In genomic region chr3:124217542-124217941, GRCh38 we compare ENCODE assay signal across 1 cellular context.
TF ChIP-seq lines count a peak whose summit lies in the region.

No MANE protein-coding gene starts in this region.

TF ChIP-seq in HepG2, 621 proteins besides CTCF, POLR2A, EP300 and RAD21 (continued from another document and continues in another):
- no peak for TF ChIP-seq PAXIP1 (CRISPR knock-in tag; conservative IDR thresholded peaks at IDR 0.05)
- TF ChIP-seq TARDBP (CRISPR knock-in tag; IDR thresholded peaks at IDR 0.05): no peak
- no peak for TF ChIP-seq SRSF4 (IDR thresholded peaks at IDR 0.05; ENCODE audit: low read depth, low read length, poor library complexity, severe bottlenecking)
- TF ChIP-seq ZNF496 (CRISPR knock-in tag; IDR thresholded peaks at IDR 0.05; ENCODE audit: insufficient replicate concordance): no peak
- no peak for TF ChIP-seq ZNF562 (CRISPR knock-in tag; IDR thresholded peaks at IDR 0.05; ENCODE audit: borderline replicate concordance)
- TF ChIP-seq ZNF484 (CRISPR knock-in tag; IDR thresholded peaks at IDR 0.05; ENCODE audit: borderline replicate concordance, low read depth): no peak
- TF ChIP-seq ATAD3A (CRISPR knock-in tag; IDR thresholded peaks at IDR 0.05): peak; percentile 44; the same call in 1 of the 2 replicates
- peak; percentile 68; the same call in 1 of the 2 replicates for TF ChIP-seq HES4 (CRISPR knock-in tag; IDR thresholded peaks at IDR 0.05; ENCODE audit: borderline replicate concordance)
- TF ChIP-seq ZNF512 (CRISPR knock-in tag; IDR thresholded peaks at IDR 0.05): no peak
- no peak for TF ChIP-seq ZFX (CRISPR knock-in tag; IDR thresholded peaks at IDR 0.05; ENCODE audit: low read depth)
- no peak for TF ChIP-seq SYNCRIP (IDR thresholded peaks at IDR 0.05; ENCODE audit: insufficient read depth, low read depth, low read length)
- no peak for TF ChIP-seq CCAR2 (optimal IDR thresholded peaks at IDR 0.05; ENCODE audit: low read depth, low read length)
- no peak for TF ChIP-seq PRMT3 (CRISPR knock-in tag; IDR thresholded peaks at IDR 0.05; ENCODE audit: borderline replicate concordance, low read depth)
- TF ChIP-seq ZNF652 (CRISPR knock-in tag; IDR thresholded peaks at IDR 0.05; ENCODE audit: borderline replicate concordance, low read depth): no peak
- TF ChIP-seq MBNL3 (CRISPR knock-in tag; conservative IDR thresholded peaks at IDR 0.05): no peak
- TF ChIP-seq ZSCAN31 (CRISPR knock-in tag; IDR thresholded peaks at IDR 0.05; ENCODE audit: low read depth): no peak
- TF ChIP-seq NFE2 (CRISPR knock-in tag; IDR thresholded peaks at IDR 0.05): no peak
- TF ChIP-seq CREM (IDR thresholded peaks at IDR 0.05): peak; percentile 73
- TF ChIP-seq CREM (CRISPR knock-in tag; IDR thresholded peaks at IDR 0.05): peak; percentile 33; the same call in 1 of the 2 replicates
- TF ChIP-seq ZNF3 (CRISPR knock-in tag; IDR thresholded peaks at IDR 0.05): 0 out of 2 replicates have a peak, but pooled peaks have one; percentile 18
- peak; percentile 98 for TF ChIP-seq ZSCAN9 (CRISPR knock-in tag; IDR thresholded peaks at IDR 0.05; ENCODE audit: borderline replicate concordance)
- TF ChIP-seq ZNF780A (CRISPR knock-in tag; IDR thresholded peaks at IDR 0.05): no peak
- no peak for TF ChIP-seq MLX (CRISPR knock-in tag; IDR thresholded peaks at IDR 0.05)
- no peak for TF ChIP-seq ZKSCAN8 (CRISPR knock-in tag; IDR thresholded peaks at IDR 0.05; ENCODE audit: borderline replicate concordance)
- peak; percentile 58 for TF ChIP-seq ZNF263 (CRISPR knock-in tag; IDR thresholded peaks at IDR 0.05)
- TF ChIP-seq CHD4 (IDR thresholded peaks at IDR 0.05; ENCODE audit: borderline replicate concordance, low read length): no peak
- no peak for TF ChIP-seq ZXDC (CRISPR knock-in tag; IDR thresholded peaks at IDR 0.05)
- no peak for TF ChIP-seq SNRNP70 (IDR thresholded peaks at IDR 0.05; ENCODE audit: low read depth, low read length)
- TF ChIP-seq FOXJ3 (CRISPR knock-in tag; IDR thresholded peaks at IDR 0.05; ENCODE audit: borderline replicate concordance): no peak
- TF ChIP-seq KLF12 (CRISPR knock-in tag; IDR thresholded peaks at IDR 0.05; ENCODE audit: borderline replicate concordance): peak; percentile 81; the same call in 1 of the 2 replicates
- TF ChIP-seq KAT2B (IDR thresholded peaks at IDR 0.05; ENCODE audit: borderline replicate concordance, low read depth, low read length): no peak
- no peak for TF ChIP-seq ZNF879 (CRISPR knock-in tag; IDR thresholded peaks at IDR 0.05)
- no peak for TF ChIP-seq DMAP1 (CRISPR knock-in tag; IDR thresholded peaks at IDR 0.05)
- TF ChIP-seq ZNF264 (CRISPR knock-in tag; IDR thresholded peaks at IDR 0.05): peak; percentile 94
- 0 out of 2 replicates have a peak, but pooled peaks have one; percentile 54 for TF ChIP-seq SMAD9 (CRISPR knock-in tag; IDR thresholded peaks at IDR 0.05)
- no peak for TF ChIP-seq GLMP (CRISPR knock-in tag; IDR thresholded peaks at IDR 0.05; ENCODE audit: borderline replicate concordance)
- peak; percentile 75; the same call in 1 of the 2 replicates for TF ChIP-seq ZNF552 (CRISPR knock-in tag; IDR thresholded peaks at IDR 0.05; ENCODE audit: borderline replicate concordance)
- peak; percentile 57; the same call in 1 of the 3 replicates for TF ChIP-seq MXI1 (IDR thresholded peaks at IDR 0.05; ENCODE audit: borderline replicate concordance, low read depth, low read length)
- TF ChIP-seq ONECUT2 (CRISPR knock-in tag; IDR thresholded peaks at IDR 0.05): peak; percentile 61; the same call in 1 of the 2 replicates
- TF ChIP-seq ZNF430 (CRISPR knock-in tag; IDR thresholded peaks at IDR 0.05): peak; percentile 94
- TF ChIP-seq ZNF644 (CRISPR knock-in tag; IDR thresholded peaks at IDR 0.05; ENCODE audit: low read depth): peak; percentile 78
- no peak for TF ChIP-seq ATF7 (IDR thresholded peaks at IDR 0.05)
- TF ChIP-seq ATF7 (CRISPR knock-in tag; IDR thresholded peaks at IDR 0.05): no peak
- no peak; the same call in 1 of the 2 replicates for TF ChIP-seq CAMTA2 (CRISPR knock-in tag; IDR thresholded peaks at IDR 0.05; ENCODE audit: borderline replicate concordance)
- TF ChIP-seq NAIF1 (CRISPR knock-in tag; IDR thresholded peaks at IDR 0.05; ENCODE audit: borderline replicate concordance): 0 out of 2 replicates have a peak, but pooled peaks have one; percentile 53
- TF ChIP-seq ARID5B (CRISPR knock-in tag; IDR thresholded peaks at IDR 0.05): peak; percentile 73
- TF ChIP-seq MXD1 (CRISPR knock-in tag; IDR thresholded peaks at IDR 0.05): no peak
- no peak for TF ChIP-seq PCBP1 (IDR thresholded peaks at IDR 0.05; ENCODE audit: borderline replicate concordance, low read depth, low read length)
- TF ChIP-seq MTA1 (CRISPR knock-in tag; IDR thresholded peaks at IDR 0.05; ENCODE audit: borderline replicate concordance): no peak
- no peak for TF ChIP-seq ARID2 (CRISPR knock-in tag; IDR thresholded peaks at IDR 0.05; ENCODE audit: borderline replicate concordance)
- TF ChIP-seq ZNF605 (CRISPR knock-in tag; IDR thresholded peaks at IDR 0.05): peak; percentile 92
- peak; percentile 40; the same call in 1 of the 2 replicates for TF ChIP-seq SMYD3 (CRISPR knock-in tag; IDR thresholded peaks at IDR 0.05)
- no peak for TF ChIP-seq ZBTB38 (CRISPR knock-in tag; IDR thresholded peaks at IDR 0.05)
- no peak for TF ChIP-seq ATRX (CRISPR knock-in tag; IDR thresholded peaks at IDR 0.05; ENCODE audit: borderline replicate concordance)
- peak; percentile 81; the same call in 1 of the 2 replicates for TF ChIP-seq ZNF160 (CRISPR knock-in tag; IDR thresholded peaks at IDR 0.05)
- peak; percentile 47; the same call in 1 of the 2 replicates for TF ChIP-seq BCL6 (CRISPR knock-in tag; IDR thresholded peaks at IDR 0.05)
- no peak for TF ChIP-seq RAD51 (IDR thresholded peaks at IDR 0.05; ENCODE audit: borderline replicate concordance)
- peak; percentile 69; the same call in 1 of the 2 replicates for TF ChIP-seq HINFP (CRISPR knock-in tag; IDR thresholded peaks at IDR 0.05; ENCODE audit: low read depth)
- peak; percentile 68; the same call in 1 of the 2 replicates for TF ChIP-seq ZNF33B (CRISPR knock-in tag; IDR thresholded peaks at IDR 0.05)
- TF ChIP-seq SP2 (CRISPR knock-in tag; IDR thresholded peaks at IDR 0.05): no peak
- no peak for TF ChIP-seq ZNF563 (CRISPR knock-in tag; IDR thresholded peaks at IDR 0.05)
